In the genomic region with DNA sequence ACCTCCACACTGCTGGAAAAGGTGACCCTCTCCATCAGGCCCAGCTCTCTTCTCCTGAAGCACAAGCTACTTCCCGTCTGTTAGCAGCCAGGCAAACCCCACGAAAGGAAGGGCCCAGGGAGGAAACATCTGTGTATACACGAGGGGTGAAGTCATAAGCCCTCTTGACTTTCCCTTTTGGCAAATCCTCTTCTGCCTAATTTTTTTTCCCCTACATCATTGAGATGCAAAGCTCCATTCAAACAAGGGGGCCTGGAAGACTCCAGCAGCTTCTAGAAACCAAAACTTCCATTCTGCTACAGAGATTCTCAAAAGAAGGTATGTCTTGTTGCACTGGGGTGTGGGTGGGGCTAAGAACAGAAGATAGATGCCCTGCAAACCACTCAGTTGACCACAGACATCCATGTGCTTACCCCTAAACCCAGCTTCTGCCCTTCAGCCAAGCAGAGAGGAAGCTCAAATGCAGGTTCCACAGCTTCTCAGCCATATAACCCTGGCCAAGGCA, we compare ENCODE assay signal across 8 cellular contexts.
DNase-seq lines count a peak whose midpoint lies in the region; TF ChIP-seq lines count a peak whose summit lies in the region.

No MANE protein-coding gene starts in this region.

- H3K27ac ChIP-seq in breast epithelium, result peak overlapping the region; percentile 69 to 90

- CTCF ChIA-PET in MCF 10A (lab: Yijun Ruan, JAX), result interaction anchor here (0.7 to 1.3 kb wide), 3 partner anchors 91 to 597 kb away, joined by 3 read pairs; no protein-coding TSS in a partner anchor
- CTCF ChIA-PET in activated CD4-positive, alpha-beta T cell treated with anti-CD3 and anti-CD28 coated beads, Interleukin-2, amount 10 ng/mL, durations not matched to agents 7 days and 5 days (lab: Charles Lee), result no interaction called here

- peaks cover 0 to 3% of the 10 kb centered on the region in 2 donors for H3K9me3 ChIP-seq in breast epithelium

- peaks cover 14% of the 10 kb centered on the region for H3K9me3 Mint-ChIP-seq in MCF 10A (ENCODE audit: unreplicated experiment)
- no peaks in the 10 kb centered on the region for H3K9me3 Mint-ChIP-seq in activated CD4-positive, alpha-beta T cell treated with anti-CD3 and anti-CD28 coated beads, Interleukin-2, amount 10 ng/mL, durations not matched to agents 7 days and 5 days

- no peaks in the 10 kb centered on the region for H3K4me1 ChIP-seq in breast epithelium

- H3K4me1 Mint-ChIP-seq in MCF 10A (ENCODE audit: insufficient read depth, unreplicated experiment), result no peaks in the 10 kb centered on the region
- H3K4me1 Mint-ChIP-seq in activated CD4-positive, alpha-beta T cell treated with anti-CD3 and anti-CD28 coated beads, Interleukin-2, amount 10 ng/mL, durations not matched to agents 7 days and 5 days, result peaks cover 3% of the 10 kb centered on the region

- no peaks in the 10 kb centered on the region for H3K36me3 Mint-ChIP-seq in MCF 10A (ENCODE audit: insufficient read depth, unreplicated experiment)
- H3K36me3 Mint-ChIP-seq in activated CD4-positive, alpha-beta T cell treated with anti-CD3 and anti-CD28 coated beads, Interleukin-2, amount 10 ng/mL, durations not matched to agents 7 days and 5 days (ENCODE audit: low read depth), result no peaks in the 10 kb centered on the region

- BruUV-seq in MCF 10A (replicated peaks; lab: Mats Ljungman, UMichigan), result no TSS peak

- intact Hi-C loops in breast epithelium (cut with DNase I; ENCODE audit: low total_unique reads) (no loop called here), MCF 10A (cut with micrococcal nuclease) (no loop called here)

- no peaks in the 10 kb centered on the region for H3K27me3 ChIP-seq in breast epithelium

- H3K4me3 Mint-ChIP-seq in MCF 10A (ENCODE audit: unreplicated experiment), result no peak overlapping the region
- no peak overlapping the region for H3K4me3 Mint-ChIP-seq in activated CD4-positive, alpha-beta T cell treated with anti-CD3 and anti-CD28 coated beads, Interleukin-2, amount 10 ng/mL, durations not matched to agents 7 days and 5 days

- POLR2A ChIA-PET in MCF 10A (lab: Yijun Ruan, JAX), result no interaction called here
- POLR2A ChIA-PET in activated CD4-positive, alpha-beta T cell treated with anti-CD3 and anti-CD28 coated beads, Interleukin-2, amount 10 ng/mL, durations not matched to agents 7 days and 5 days (lab: Charles Lee), result no interaction called here

- no peak overlapping the region for H3K4me3 ChIP-seq in breast epithelium

- TF ChIP-seq CTCF in breast epithelium (IDR thresholded peaks at IDR 0.05) (no peak), MCF 10A (IDR thresholded peaks at IDR 0.05; ENCODE audit: unreplicated experiment) (no peak), GM10266 (IDR thresholded peaks at IDR 0.05; ENCODE audit: control insufficient read depth, insufficient read depth, low read depth, missing control alignments) (no peak)

- no peaks in the 10 kb centered on the region for H3K27me3 Mint-ChIP-seq in MCF 10A (ENCODE audit: insufficient read depth, unreplicated experiment)
- no peaks in the 10 kb centered on the region for H3K27me3 Mint-ChIP-seq in activated CD4-positive, alpha-beta T cell treated with anti-CD3 and anti-CD28 coated beads, Interleukin-2, amount 10 ng/mL, durations not matched to agents 7 days and 5 days

- TF ChIP-seq POLR2A in breast epithelium (IDR thresholded peaks at IDR 0.05), result no peak

- no peaks in the 10 kb centered on the region for H3K36me3 ChIP-seq in breast epithelium

- DNase-seq in breast epithelium (ENCODE audit: low spot score in 2 of 2), result peak in 1 of 2 donors; percentile 40
- DNase-seq in MCF 10A (ENCODE audit: unreplicated experiment), result no peak
- DNase-seq in Kasumi-1 (lab: John Stamatoyannopoulos, UW), result peak; percentile 74 to 75
- peak; percentile 59 for DNase-seq in globus pallidus (ENCODE audit: low spot score)
- no peak for DNase-seq in activated CD4-positive, alpha-beta T cell treated with anti-CD3 and anti-CD28 coated beads, Interleukin-2, amount 10 ng/mL, durations not matched to agents 7 days and 5 days
- DNase-seq in NCI-H345 (lab: John Stamatoyannopoulos, UW), result no peak
- no peak for DNase-seq in stimulated activated CD4-positive, alpha-beta T cell treated with anti-CD3 and anti-CD28 coated beads, Interleukin-4, amount 100 ng/mL, for 24 hours
- no peak for DNase-seq in GM10266 (ENCODE audit: extremely low spot score)

- no peak overlapping the region for H3K27ac Mint-ChIP-seq in MCF 10A (ENCODE audit: low read depth, unreplicated experiment)
- H3K27ac Mint-ChIP-seq in activated CD4-positive, alpha-beta T cell treated with anti-CD3 and anti-CD28 coated beads, Interleukin-2, amount 10 ng/mL, durations not matched to agents 7 days and 5 days, result no peak overlapping the region

Comparison
In these comparisons a context has a peak if more than half of its experiments do, and no peak if none do; other contexts are left out.
1. DNase-seq: peak in Kasumi-1 (2 of 2) and globus pallidus (single experiment); none in MCF 10A (single experiment), activated CD4-positive, alpha-beta T cell treated with anti-CD3 and anti-CD28 coated beads, Interleukin-2, amount 10 ng/mL, durations not matched to agents 7 days and 5 days (single experiment), NCI-H345 (single experiment), stimulated activated CD4-positive, alpha-beta T cell treated with anti-CD3 and anti-CD28 coated beads, Interleukin-4, amount 100 ng/mL, for 24 hours (single experiment) and GM10266 (single experiment).